8 cellular contexts compared by ENCODE assay signal in genomic region chr2:96927420-96928171, GRCh38. TPM values are rescaled to one million over a fixed set of nuclear protein-coding genes. Genes with fewer than 3 reads are reported as not detected.
DNase-seq lines count a peak whose midpoint lies in the region; FAIRE-seq and TF ChIP-seq lines count a peak whose summit lies in the region.

No MANE protein-coding gene starts in this region.

- TF ChIP-seq POLR2A in GM12891 (IDR thresholded peaks at IDR 0.05; ENCODE audit: low read depth, low read length): no peak

- H3K4me3 ChIP-seq in SK-N-MC: peak overlapping the region; percentile 62
- peak overlapping the region; percentile 60 to 61 for H3K4me3 ChIP-seq in stomach smooth muscle (ENCODE audit: low read length in 2 of 2)

- H3K9me3 ChIP-seq in SK-N-MC (ENCODE audit: low read depth, low read length) (no peaks in the 10 kb centered on the region), stomach smooth muscle (ENCODE audit: control insufficient read depth in 2 of 2, low read length in 2 of 2) (no peaks in the 10 kb centered on the region)

- FAIRE-seq in GM12891 (lab: Jason Lieb, UNC): no peak

- no peaks in the 10 kb centered on the region for H3K36me3 ChIP-seq in SK-N-MC (ENCODE audit: insufficient read depth, low read length)
- no peaks in the 10 kb centered on the region for H3K36me3 ChIP-seq in stomach smooth muscle (ENCODE audit: control insufficient read depth in 2 of 2, insufficient read depth in 2 of 2, low read length in 2 of 2)

- H3K9ac ChIP-seq in SK-N-MC (ENCODE audit: insufficient read length) (no peak overlapping the region), stomach smooth muscle (ENCODE audit: low read length in 2 of 2) (peak overlapping the region; percentile 36 to 67)

- DNase-seq in HT-29 (ENCODE audit: low spot score) (peak; percentile 31), SK-N-MC (ENCODE audit: low read depth, low spot score) (no peak), hepatic stellate cell (ENCODE audit: low spot score) (peak; percentile 46), HCEC 1CT (no peak), activated gamma-delta T cell (lab: John Stamatoyannopoulos, UW) (no peak), GM12891 (ENCODE audit: insufficient read length, low spot score) (no peak), iPS-NIHi7 (ENCODE audit: extremely low spot score) (no peak)

- no peak overlapping the region for H3K27ac ChIP-seq in SK-N-MC
- H3K27ac ChIP-seq in stomach smooth muscle (ENCODE audit: low read length): peak overlapping the region; percentile 81

- no peaks in the 10 kb centered on the region for H3K27me3 ChIP-seq in stomach smooth muscle (ENCODE audit: control insufficient read depth in 1 of 2, insufficient read depth in 2 of 2, low read length in 2 of 2)

- H3K4me1 ChIP-seq in stomach smooth muscle (ENCODE audit: control insufficient read depth, insufficient read depth, low read length): peaks cover 46% of the 10 kb centered on the region

TF ChIP-seq in GM12891, 5 proteins besides CTCF, POLR2A, EP300 and RAD21:
- TF ChIP-seq POLR2AphosphoS5 (IDR thresholded peaks at IDR 0.05; ENCODE audit: low read depth, low read length) (no peak), POU2F2 (IDR thresholded peaks at IDR 0.05; ENCODE audit: low read depth, low read length) (no peak), SPI1 (IDR thresholded peaks at IDR 0.05; ENCODE audit: low read depth, low read length) (no peak), TAF1 (IDR thresholded peaks at IDR 0.05; ENCODE audit: low read depth, low read length) (no peak), PAX5 (IDR thresholded peaks at IDR 0.05; ENCODE audit: insufficient read depth, low read length, severe bottlenecking) (no peak)

RNA-seq across cellular contexts. Expression of gene SEMA4C, which starts 57.7 kb away (rescaled TPM):
- total RNA-seq in HT-29 (2014; rRNA removed; shearing (Covaris generic)): 8.6 and 8.8 TPM in 2 replicates
- 8.8 TPM for polyA plus RNA-seq in GM12891 (2012; ENCODE audit: low read depth, missing spikeins)

RNA-seq across cellular contexts. Expression of gene FAM178B, which starts 58.8 kb away (rescaled TPM):
- total RNA-seq in HT-29 (2014; rRNA removed; shearing (Covaris generic)): not detected in 2 replicates
- not detected for polyA plus RNA-seq in GM12891 (2012; ENCODE audit: low read depth, missing spikeins)

Comparison
In these comparisons a context has a peak if more than half of its experiments do, and no peak if none do; other contexts are left out.
1. DNase-seq: peak in HT-29 (single experiment) and hepatic stellate cell (single experiment); none in SK-N-MC (single experiment), HCEC 1CT (single experiment), activated gamma-delta T cell (single experiment), GM12891 (single experiment) and iPS-NIHi7 (single experiment).